1 cellular context compared by ENCODE assay signal in genomic region chr21:44247891-44248290, GRCh38. TPM values are rescaled to one million over a fixed set of nuclear protein-coding genes. Genes with fewer than 3 reads are reported as not detected.
"Had no signal": no experiment of that assay in that cellular context is flagged by ENCODE, and none has a peak within 500 bp of the region (broad histone marks: within the 10 kb centered on the region; RNA-seq: fewer than 3 reads in every experiment).

No MANE protein-coding gene starts in this region.

RNA-seq across cellular contexts. Expression of gene ICOSLG, which starts 7.1 kb away (rescaled TPM):
- total RNA-seq: G401 had no signal
